In genomic region chr5:139105621-139106071, GRCh38 we compare ENCODE assay signal across 11 cellular contexts.
A peak's percentile ranks its signal among the peaks of the same experiment; 100 is the strongest.
DNase-seq lines count a peak whose midpoint lies in the region; ATAC-seq lines count a peak whose summit lies in the region.
"Had no signal": no experiment of that assay in that cellular context is flagged by ENCODE, and none has a peak within 500 bp of the region (broad histone marks: within the 10 kb centered on the region; RNA-seq: fewer than 3 reads in every experiment).

No MANE protein-coding gene starts in this region.

- H3K9ac ChIP-seq in trophoblast cell (ENCODE audit: low read length) = no peak overlapping the region

- H3K4me1 ChIP-seq in trophoblast cell (ENCODE audit: control insufficient read depth in 1 of 2, insufficient read depth in 2 of 2, low read length in 2 of 2) = no peaks in the 10 kb centered on the region
- H3K4me1 ChIP-seq: right lobe of liver had no signal

- no peaks in the 10 kb centered on the region for H3K9me3 ChIP-seq in trophoblast cell (ENCODE audit: insufficient read depth, low read depth, low read length)
- H3K9me3 ChIP-seq: body of pancreas, right lobe of liver had no signal

- no peak for ATAC-seq in GM18502 (IDR thresholded peaks at IDR 0.05; ENCODE audit: poor library complexity, unreplicated experiment)

- H3K4me3 ChIP-seq in trophoblast cell (ENCODE audit: low read depth, low read length) = no peak overlapping the region
- H3K4me3 ChIP-seq: body of pancreas, right lobe of liver had no signal

- no peaks in the 10 kb centered on the region for H3K79me2 ChIP-seq in trophoblast cell (ENCODE audit: control insufficient read depth, insufficient read depth, low read length, poor library complexity)

- no peak overlapping the region for H2BK5ac ChIP-seq in trophoblast cell (ENCODE audit: low read depth, low read length, poor library complexity)

- H3K4me2 ChIP-seq in trophoblast cell (ENCODE audit: low read length) = no peak overlapping the region

- no peak overlapping the region for H2AFZ ChIP-seq in trophoblast cell (ENCODE audit: insufficient read depth, low read length, poor library complexity)

- H2BK12ac ChIP-seq in trophoblast cell (ENCODE audit: low read length) = no peak overlapping the region

- H4K12ac ChIP-seq in trophoblast cell (ENCODE audit: low read depth, low read length) = no peak overlapping the region

- no peak overlapping the region for H4K8ac ChIP-seq in trophoblast cell (ENCODE audit: low read depth, low read length)

- H4K91ac ChIP-seq in trophoblast cell (ENCODE audit: low read depth, low read length) = no peak overlapping the region

- no peak overlapping the region for H3K18ac ChIP-seq in trophoblast cell (ENCODE audit: low read length)

- H3K27me3 ChIP-seq in trophoblast cell (ENCODE audit: insufficient read depth, low read length) = no peaks in the 10 kb centered on the region
- H3K27me3 ChIP-seq: body of pancreas, right lobe of liver had no signal

- peak; percentile 66 for DNase-seq in NCI-H1105 (lab: John Stamatoyannopoulos, UW)
- DNase-seq in NCI-H748 treated with DMSO at 0.1 percent for 48 hours (lab: John Stamatoyannopoulos, UW) = peak; percentile 90
- peak; percentile 36 to 64 for DNase-seq in hippocampal formation (lab: John Stamatoyannopoulos, UW)
- DNase-seq in substantia nigra (lab: John Stamatoyannopoulos, UW) = peak in 28 of 49 donors; percentile 8 to 77 (median 30)
- DNase-seq in GM19238 (ENCODE audit: insufficient read length, low spot score) = no peak
- no peak for DNase-seq in foreskin melanocyte
- no peak for DNase-seq in trophoblast cell
- DNase-seq: activated CD4-positive, alpha-beta T cell treated with anti-CD3 and anti-CD28 coated beads for 1 hour; right lobe of liver had no signal

- no peak overlapping the region for H3K23ac ChIP-seq in trophoblast cell (ENCODE audit: low read length)

- H2AK5ac ChIP-seq in trophoblast cell (ENCODE audit: low read length) = no peak overlapping the region

- H3K4ac ChIP-seq in trophoblast cell (ENCODE audit: low read depth, low read length) = no peak overlapping the region

- H3K27ac ChIP-seq in substantia nigra (ENCODE audit: low read depth, low read length, poor library complexity, severe bottlenecking) (peak overlapping the region; percentile 22), trophoblast cell (ENCODE audit: low read depth, low read length) (no peak overlapping the region)
- H3K27ac ChIP-seq: body of pancreas, right lobe of liver had no signal

- H3K36me3 ChIP-seq in trophoblast cell (ENCODE audit: control insufficient read depth in 1 of 2, insufficient read depth in 2 of 2, low read length in 2 of 2) = no peaks in the 10 kb centered on the region
- H3K36me3 ChIP-seq: right lobe of liver had no signal

- WGBS in trophoblast cell (ENCODE audit: extremely low coverage, insufficient coverage, insufficient read length) = no CpG with 5 or more reads among the region's 15 CpGs

- H3K79me1 ChIP-seq in trophoblast cell (ENCODE audit: low read length) = no peaks in the 10 kb centered on the region

- no peak overlapping the region for H3K14ac ChIP-seq in trophoblast cell (ENCODE audit: low read length)

- H2BK120ac ChIP-seq in trophoblast cell (ENCODE audit: insufficient read depth, low read length, poor library complexity) = no peak overlapping the region

Comparison
In these comparisons a context has a peak if more than half of its experiments do, and no peak if none do; other contexts are left out.
1. DNase-seq: peak in NCI-H1105 (single experiment), NCI-H748 treated with DMSO at 0.1 percent for 48 hours (single experiment), hippocampal formation (2 of 2) and substantia nigra (28 of 49); none in GM19238 (single experiment), foreskin melanocyte (single experiment) and trophoblast cell (0 of 2).